In the genomic region with DNA sequence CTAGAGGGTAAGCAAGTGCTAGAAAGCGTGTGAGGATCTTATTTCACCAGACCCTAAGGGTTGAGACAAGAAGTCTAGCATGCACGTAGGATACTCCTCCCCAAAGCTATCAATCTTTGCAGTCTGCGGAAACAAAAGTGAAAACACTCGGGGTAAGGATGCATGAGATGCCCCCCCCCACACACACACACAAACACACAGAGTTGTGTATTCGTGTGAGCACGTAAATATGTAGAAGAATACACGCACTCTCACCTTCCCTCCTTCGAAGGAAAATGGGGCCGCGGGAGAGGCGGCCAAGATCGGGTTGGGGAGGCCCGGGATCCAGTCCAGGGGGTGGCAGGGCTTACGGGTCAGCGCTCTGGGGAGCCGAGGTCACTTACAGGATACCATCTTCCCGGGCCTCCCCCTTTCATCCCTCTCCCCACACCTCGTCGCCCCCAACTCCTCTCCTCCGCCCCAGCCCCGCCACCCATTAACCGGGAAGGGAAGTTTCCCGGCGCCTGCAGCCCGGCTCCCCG, we compare ENCODE assay signal across 9 cellular contexts. TPM values are rescaled to one million over a fixed set of nuclear protein-coding genes. Genes with fewer than 3 reads are reported as not detected.
DNase-seq lines count a peak whose midpoint lies in the region; ATAC-seq, FAIRE-seq and TF ChIP-seq lines count a peak whose summit lies in the region.
"Had no signal": no experiment of that assay in that cellular context is flagged by ENCODE, and none has a peak within 500 bp of the region (broad histone marks: within the 10 kb centered on the region; RNA-seq: fewer than 3 reads in every experiment).

No MANE protein-coding gene starts in this region.

- no peak for TF ChIP-seq POLR2A in gastroesophageal sphincter (IDR thresholded peaks at IDR 0.05)

- no peaks in the 10 kb centered on the region for H3K9me3 Mint-ChIP-seq in activated T-helper 1 cell treated with anti-CD3 and anti-CD28 coated beads, Interleukin-12 subunit alpha, Interleukin-12 subunit beta, Interleukin-2, Interleukin-4 antibody, amounts not matched to agents 30 ng/mL and 10 ng/mL and 1 ng/mL, durations not matched to agents 14 hours and 24 hours and 36 hours
- H3K9me3 Mint-ChIP-seq in osteocyte (ENCODE audit: unreplicated experiment) = no peaks in the 10 kb centered on the region

- DNase-seq in DMS 273 (lab: John Stamatoyannopoulos, UW; ENCODE audit: unreplicated experiment) (peak; percentile 41), DMS 273 treated with DMSO at 0.1 percent for 48 hours (lab: John Stamatoyannopoulos, UW) (no peak), HTR-8/SVneo (ENCODE audit: insufficient read length, low spot score) (peak; percentile 63), osteocyte (ENCODE audit: extremely low spot score, unreplicated experiment) (no peak), GDM1 (lab: John Stamatoyannopoulos, UW) (no peak)
- DNase-seq in activated T-helper 1 cell treated with anti-CD3 and anti-CD28 coated beads, Interleukin-12 subunit alpha, Interleukin-12 subunit beta, Interleukin-2, Interleukin-4 antibody, amounts not matched to agents 30 ng/mL and 10 ng/mL and 1 ng/mL, durations not matched to agents 14 hours and 24 hours and 36 hours (ENCODE audit: low spot score) = peak; percentile 17

- peaks cover 0 to 52% (median 9%) of the 10 kb centered on the region in 3 donors for H3K4me1 ChIP-seq in gastroesophageal sphincter

- no peaks in the 10 kb centered on the region for H3K9me3 ChIP-seq in gastroesophageal sphincter

- TF ChIP-seq EP300 in gastroesophageal sphincter (IDR thresholded peaks at IDR 0.05) = no peak

- H3K27me3 ChIP-seq in gastroesophageal sphincter = no peaks in the 10 kb centered on the region

- H3K36me3 Mint-ChIP-seq in activated T-helper 1 cell treated with anti-CD3 and anti-CD28 coated beads, Interleukin-12 subunit alpha, Interleukin-12 subunit beta, Interleukin-2, Interleukin-4 antibody, amounts not matched to agents 30 ng/mL and 10 ng/mL and 1 ng/mL, durations not matched to agents 14 hours and 24 hours and 36 hours (ENCODE audit: low read depth) = peaks cover 10% of the 10 kb centered on the region
- H3K36me3 Mint-ChIP-seq in osteocyte (ENCODE audit: unreplicated experiment) = peaks cover 1% of the 10 kb centered on the region

- 0% methylated on average over 7 to 16 of the region's 26 CpGs for WGBS in gastroesophageal sphincter (ENCODE audit: low coverage in 1 of 2), 2 donors

- TF ChIP-seq CTCF in gastroesophageal sphincter (IDR thresholded peaks at IDR 0.05) (no peak), osteocyte (IDR thresholded peaks at IDR 0.05) (no peak)

- ATAC-seq in GM21381 (IDR thresholded peaks at IDR 0.05; ENCODE audit: unreplicated experiment) = peak; percentile 28
- peak; percentile 31 for ATAC-seq in gastroesophageal sphincter

- peak overlapping the region; percentile 97 to 98 for H3K4me3 ChIP-seq in gastroesophageal sphincter

- peaks cover 7% of the 10 kb centered on the region for H3K27me3 Mint-ChIP-seq in activated T-helper 1 cell treated with anti-CD3 and anti-CD28 coated beads, Interleukin-12 subunit alpha, Interleukin-12 subunit beta, Interleukin-2, Interleukin-4 antibody, amounts not matched to agents 30 ng/mL and 10 ng/mL and 1 ng/mL, durations not matched to agents 14 hours and 24 hours and 36 hours (ENCODE audit: insufficient read depth)
- peaks cover 2% of the 10 kb centered on the region for H3K27me3 Mint-ChIP-seq in osteocyte (ENCODE audit: unreplicated experiment)

- peak overlapping the region; percentile 98 for H3K4me3 Mint-ChIP-seq in activated T-helper 1 cell treated with anti-CD3 and anti-CD28 coated beads, Interleukin-12 subunit alpha, Interleukin-12 subunit beta, Interleukin-2, Interleukin-4 antibody, amounts not matched to agents 30 ng/mL and 10 ng/mL and 1 ng/mL, durations not matched to agents 14 hours and 24 hours and 36 hours
- H3K4me3 Mint-ChIP-seq in osteocyte (ENCODE audit: unreplicated experiment) = peak overlapping the region; percentile 89

- peak overlapping the region; percentile 96 for H3K27ac Mint-ChIP-seq in activated T-helper 1 cell treated with anti-CD3 and anti-CD28 coated beads, Interleukin-12 subunit alpha, Interleukin-12 subunit beta, Interleukin-2, Interleukin-4 antibody, amounts not matched to agents 30 ng/mL and 10 ng/mL and 1 ng/mL, durations not matched to agents 14 hours and 24 hours and 36 hours
- H3K27ac Mint-ChIP-seq in osteocyte (ENCODE audit: unreplicated experiment) = peak overlapping the region; percentile 79

- intact Hi-C loops in activated T-helper 1 cell treated with anti-CD3 and anti-CD28 coated beads, Interleukin-12 subunit alpha, Interleukin-12 subunit beta, Interleukin-2, Interleukin-4 antibody, amounts not matched to agents 30 ng/mL and 10 ng/mL and 1 ng/mL, durations not matched to agents 14 hours and 24 hours and 36 hours (cut with micrococcal nuclease) = loop anchor here (1.0 kb wide), 7 partner anchors 37 to 344 kb away; partner anchors contain the start of gene CREM

- FAIRE-seq in HTR-8/SVneo (lab: Jason Lieb, UNC) = peak; percentile 52
- FAIRE-seq: A204.1 had no signal

- H3K36me3 ChIP-seq in gastroesophageal sphincter = no peaks in the 10 kb centered on the region

- peaks cover 38% of the 10 kb centered on the region for H3K4me1 Mint-ChIP-seq in activated T-helper 1 cell treated with anti-CD3 and anti-CD28 coated beads, Interleukin-12 subunit alpha, Interleukin-12 subunit beta, Interleukin-2, Interleukin-4 antibody, amounts not matched to agents 30 ng/mL and 10 ng/mL and 1 ng/mL, durations not matched to agents 14 hours and 24 hours and 36 hours (ENCODE audit: low read depth)
- H3K4me1 Mint-ChIP-seq in osteocyte (ENCODE audit: unreplicated experiment) = peaks cover 39% of the 10 kb centered on the region

- peak overlapping the region; percentile 82 to 100 (median 95) for H3K27ac ChIP-seq in gastroesophageal sphincter

RNA-seq across cellular contexts. Expression of gene CUL2, which starts 0.4 kb away (rescaled TPM):
- total RNA-seq in activated T-helper 1 cell treated with anti-CD3 and anti-CD28 coated beads, Interleukin-12 subunit alpha, Interleukin-12 subunit beta, Interleukin-2, Interleukin-4 antibody, amounts not matched to agents 30 ng/mL and 10 ng/mL and 1 ng/mL, durations not matched to agents 14 hours and 24 hours and 36 hours = 49.8 and 50.5 TPM in 2 replicates
- total RNA-seq in gastroesophageal sphincter (10 to 100 TPM; 15.9 to 28.5 (median 22.7) TPM), osteocyte (33.6 and 34.3 TPM in 2 replicates)

RNA-seq across cellular contexts. Expression of gene CREM, which starts 36.9 kb away (rescaled TPM):
- total RNA-seq in activated T-helper 1 cell treated with anti-CD3 and anti-CD28 coated beads, Interleukin-12 subunit alpha, Interleukin-12 subunit beta, Interleukin-2, Interleukin-4 antibody, amounts not matched to agents 30 ng/mL and 10 ng/mL and 1 ng/mL, durations not matched to agents 14 hours and 24 hours and 36 hours = 101 and 106 TPM in 2 replicates
- total RNA-seq in gastroesophageal sphincter (10 to 100 TPM; 37.7 to 78.1 (median 47.1) TPM), osteocyte (31.4 and 31.5 TPM in 2 replicates)

Comparison
In these comparisons a context has a peak if more than half of its experiments do, and no peak if none do; other contexts are left out.
1. DNase-seq: peak in DMS 273 (single experiment), HTR-8/SVneo (single experiment) and activated T-helper 1 cell treated with anti-CD3 and anti-CD28 coated beads, Interleukin-12 subunit alpha, Interleukin-12 subunit beta, Interleukin-2, Interleukin-4 antibody, amounts not matched to agents 30 ng/mL and 10 ng/mL and 1 ng/mL, durations not matched to agents 14 hours and 24 hours and 36 hours (single experiment); none in DMS 273 treated with DMSO at 0.1 percent for 48 hours (single experiment), osteocyte (single experiment) and GDM1 (single experiment).